In the genomic region with DNA sequence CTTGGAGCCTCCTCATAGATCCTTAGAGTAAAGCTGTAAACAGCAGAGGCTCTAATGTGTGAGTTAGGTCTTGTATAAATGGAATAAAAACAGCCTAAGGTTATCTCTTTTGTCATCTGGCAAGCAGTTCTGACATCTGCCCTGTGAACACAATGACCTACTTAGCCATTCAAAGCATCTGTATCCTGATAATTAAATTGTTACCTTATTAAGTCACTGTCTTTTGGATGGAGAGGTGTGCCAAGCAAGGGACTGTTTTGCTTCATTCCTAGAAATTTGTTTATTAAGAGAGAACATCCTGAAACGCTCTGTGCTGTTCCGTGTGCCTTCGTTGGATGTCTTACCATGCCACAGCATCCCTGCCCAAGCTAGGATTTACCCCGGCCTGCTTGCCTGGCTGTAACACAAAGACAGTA, we compare ENCODE assay signal across 9 cellular contexts. TPM values are rescaled to one million over a fixed set of nuclear protein-coding genes. Genes with fewer than 3 reads are reported as not detected.
DNase-seq lines count a peak whose midpoint lies in the region; ATAC-seq and TF ChIP-seq lines count a peak whose summit lies in the region.
"Had no signal": no experiment of that assay in that cellular context is flagged by ENCODE, and none has a peak within 500 bp of the region (broad histone marks: within the 10 kb centered on the region; RNA-seq: fewer than 3 reads in every experiment).

No MANE protein-coding gene starts in this region.

- POLR2A ChIA-PET in activated naive CD8-positive, alpha-beta T cell treated with anti-CD3 and anti-CD28 coated beads, Interleukin-2, amount 10 ng/mL, durations not matched to agents 7 days and 5 days (lab: Charles Lee): interaction anchor here (2.5 kb wide), 1 partner anchor 13 kb away, joined by 7 read pairs; the partner anchor contains the start of gene THG1L

- H3K27me3 ChIP-seq in muscle layer of colon (ENCODE audit: control insufficient read depth in 1 of 2, insufficient read depth in 2 of 2, low read length in 2 of 2) (no peaks in the 10 kb centered on the region), left lung (no peaks in the 10 kb centered on the region)

- no peak for ATAC-seq in stimulated activated naive CD8-positive, alpha-beta T cell treated with anti-CD3 and anti-CD28 coated beads, Interleukin-15, Interleukin-2, amounts not matched to agents 100 U/mL and 50 U/mL, for 24 hours
- ATAC-seq in activated naive CD8-positive, alpha-beta T cell treated with anti-CD3 and anti-CD28 coated beads, Interleukin-2, amount 10 ng/mL, durations not matched to agents 7 days and 5 days (ENCODE audit: low read depth): no peak
- no peak for ATAC-seq in left lung

- H3K9me3 ChIP-seq in muscle layer of colon (ENCODE audit: low read length): no peaks in the 10 kb centered on the region
- H3K9me3 ChIP-seq in left lung: no peaks in the 10 kb centered on the region

- peak overlapping the region; percentile 27 for H3K27ac ChIP-seq in muscle layer of colon (ENCODE audit: low read depth, low read length)
- H3K27ac ChIP-seq in left lung: no peak overlapping the region

- no peak for DNase-seq in stimulated activated naive CD8-positive, alpha-beta T cell treated with anti-CD3 and anti-CD28 coated beads, Interleukin-15, Interleukin-2, amounts not matched to agents 100 U/mL and 50 U/mL, for 24 hours
- DNase-seq in activated naive CD8-positive, alpha-beta T cell treated with anti-CD3 and anti-CD28 coated beads, Interleukin-2, amount 10 ng/mL, durations not matched to agents 7 days and 5 days: no peak
- no peak for DNase-seq in SKM-1 (lab: John Stamatoyannopoulos, UW; ENCODE audit: unreplicated experiment)
- DNase-seq in cerebellum (ENCODE audit: low spot score): no peak
- no peak for DNase-seq in occipital lobe (lab: John Stamatoyannopoulos, UW)
- DNase-seq in left lung: no peak
- DNase-seq: activated CD4-positive, CD25-positive, alpha-beta regulatory T cell treated with anti-CD3 and anti-CD28 coated beads, Interleukin-2, amount 50 U/mL, for 72 hours had no signal

- intact Hi-C loops in left lung (cut with DNase I): no loop called here

- TF ChIP-seq CTCF in left lung (IDR thresholded peaks at IDR 0.05): no peak

- peaks cover 5% of the 10 kb centered on the region for H3K36me3 Mint-ChIP-seq in stimulated activated naive CD8-positive, alpha-beta T cell treated with anti-CD3 and anti-CD28 coated beads, Interleukin-15, Interleukin-2, amounts not matched to agents 100 ng/mL and 50 ng/mL, for 24 hours (ENCODE audit: low read depth)
- peaks cover 7% of the 10 kb centered on the region for H3K36me3 Mint-ChIP-seq in activated naive CD8-positive, alpha-beta T cell treated with anti-CD3 and anti-CD28 coated beads, Interleukin-2, amount 10 ng/mL, durations not matched to agents 7 days and 5 days

- H3K4me1 ChIP-seq in muscle layer of colon (ENCODE audit: insufficient read depth, low read length) (peaks cover 28% of the 10 kb centered on the region), left lung (peaks cover 0 to 21% of the 10 kb centered on the region in 2 donors)

- H3K36me3 ChIP-seq in muscle layer of colon (ENCODE audit: insufficient read depth, low read length): peaks cover 2% of the 10 kb centered on the region
- no peaks in the 10 kb centered on the region for H3K36me3 ChIP-seq in left lung

- H3K4me3 ChIP-seq in muscle layer of colon (ENCODE audit: low read depth in 1 of 2, low read length in 2 of 2): peak overlapping the region in 1 of 2 donors; percentile 83
- no peak overlapping the region for H3K4me3 ChIP-seq in left lung

- peaks cover 55% of the 10 kb centered on the region for H3K4me1 Mint-ChIP-seq in stimulated activated naive CD8-positive, alpha-beta T cell treated with anti-CD3 and anti-CD28 coated beads, Interleukin-15, Interleukin-2, amounts not matched to agents 100 ng/mL and 50 ng/mL, for 24 hours (ENCODE audit: low read depth)
- peaks cover 23% of the 10 kb centered on the region for H3K4me1 Mint-ChIP-seq in activated naive CD8-positive, alpha-beta T cell treated with anti-CD3 and anti-CD28 coated beads, Interleukin-2, amount 10 ng/mL, durations not matched to agents 7 days and 5 days

- H3K9me3 Mint-ChIP-seq in stimulated activated naive CD8-positive, alpha-beta T cell treated with anti-CD3 and anti-CD28 coated beads, Interleukin-15, Interleukin-2, amounts not matched to agents 100 ng/mL and 50 ng/mL, for 24 hours: no peaks in the 10 kb centered on the region
- H3K9me3 Mint-ChIP-seq in activated naive CD8-positive, alpha-beta T cell treated with anti-CD3 and anti-CD28 coated beads, Interleukin-2, amount 10 ng/mL, durations not matched to agents 7 days and 5 days: no peaks in the 10 kb centered on the region

- no peak overlapping the region for H3K27ac Mint-ChIP-seq in stimulated activated naive CD8-positive, alpha-beta T cell treated with anti-CD3 and anti-CD28 coated beads, Interleukin-15, Interleukin-2, amounts not matched to agents 100 ng/mL and 50 ng/mL, for 24 hours
- no peak overlapping the region for H3K27ac Mint-ChIP-seq in activated naive CD8-positive, alpha-beta T cell treated with anti-CD3 and anti-CD28 coated beads, Interleukin-2, amount 10 ng/mL, durations not matched to agents 7 days and 5 days

- H3K27me3 Mint-ChIP-seq in stimulated activated naive CD8-positive, alpha-beta T cell treated with anti-CD3 and anti-CD28 coated beads, Interleukin-15, Interleukin-2, amounts not matched to agents 100 ng/mL and 50 ng/mL, for 24 hours: no peaks in the 10 kb centered on the region
- H3K27me3 Mint-ChIP-seq in activated naive CD8-positive, alpha-beta T cell treated with anti-CD3 and anti-CD28 coated beads, Interleukin-2, amount 10 ng/mL, durations not matched to agents 7 days and 5 days: no peaks in the 10 kb centered on the region

- H3K9ac ChIP-seq in muscle layer of colon (ENCODE audit: low read length): peak overlapping the region; percentile 78

- H3K4me3 Mint-ChIP-seq in stimulated activated naive CD8-positive, alpha-beta T cell treated with anti-CD3 and anti-CD28 coated beads, Interleukin-15, Interleukin-2, amounts not matched to agents 100 ng/mL and 50 ng/mL, for 24 hours: peak overlapping the region; percentile 96
- H3K4me3 Mint-ChIP-seq in activated naive CD8-positive, alpha-beta T cell treated with anti-CD3 and anti-CD28 coated beads, Interleukin-2, amount 10 ng/mL, durations not matched to agents 7 days and 5 days: peak overlapping the region; percentile 97

RNA-seq across cellular contexts. Expression of gene LSM11, which starts 1.5 kb away (rescaled TPM):
- total RNA-seq in activated naive CD8-positive, alpha-beta T cell treated with anti-CD3 and anti-CD28 coated beads, Interleukin-2, amount 10 ng/mL, durations not matched to agents 7 days and 5 days: 1 to 10 TPM; 5.8 to 6.1 TPM
- total RNA-seq in cerebellum (61.5 TPM), occipital lobe (90.5 TPM), left lung (1 to 10 TPM; 3.0 to 3.2 TPM)

RNA-seq across cellular contexts. Expression of gene THG1L, which starts 13.8 kb away (rescaled TPM):
- total RNA-seq in activated naive CD8-positive, alpha-beta T cell treated with anti-CD3 and anti-CD28 coated beads, Interleukin-2, amount 10 ng/mL, durations not matched to agents 7 days and 5 days: 10 to 100 TPM; 10.9 to 13.3 TPM
- 14.9 TPM for total RNA-seq in cerebellum
- 17.8 TPM for total RNA-seq in occipital lobe
- 1 to 10 TPM; 8.8 to 9.4 TPM for total RNA-seq in left lung
